ENCODE assay signal across 8 cellular contexts in genomic region chr7:99393363-99394187, GRCh38. TPM values are rescaled to one million over a fixed set of nuclear protein-coding genes. Genes with fewer than 3 reads are reported as not detected.
DNase-seq lines count a peak whose midpoint lies in the region; ATAC-seq and TF ChIP-seq lines count a peak whose summit lies in the region.

No MANE protein-coding gene starts in this region.

- in situ Hi-C loops in GM18951 (cut with MboI; ENCODE audit: low sequenced_read_pairs, unreplicated experiment), result no loop called here
- in situ Hi-C loops in HAP-1 (cut with MboI; ENCODE audit: low sequenced_read_pairs), result no loop called here

- no peaks in the 10 kb centered on the region for H3K9me3 ChIP-seq in HAP-1

- peaks cover 3 to 31% (median 29%) of the 10 kb centered on the region in 4 donors for H3K4me1 Mint-ChIP-seq in naive thymus-derived CD8-positive, alpha-beta T cell

- no peaks in the 10 kb centered on the region for H3K4me1 ChIP-seq in HAP-1

- no peaks in the 10 kb centered on the region for H3K27me3 ChIP-seq in HAP-1 (ENCODE audit: low read depth)

- peak; percentile 25 for TF ChIP-seq POLR2A in GM18951 (IDR thresholded peaks at IDR 0.05; ENCODE audit: extremely low read depth, insufficient read depth, insufficient read length)

- H3K36me3 ChIP-seq in HAP-1 (replicated peaks), result peaks cover 76% of the 10 kb centered on the region

- H3K27me3 Mint-ChIP-seq in naive thymus-derived CD8-positive, alpha-beta T cell, result no peaks in the 10 kb centered on the region

- H3K36me3 Mint-ChIP-seq in naive thymus-derived CD8-positive, alpha-beta T cell, result peaks cover 0 to 90% (median 7%) of the 10 kb centered on the region in 3 donors

- DNase-seq in NCI-H748 treated with DMSO at 0.1 percent for 48 hours (lab: John Stamatoyannopoulos, UW) (peak; percentile 84), ecto neural progenitor cell (ENCODE audit: low spot score) (peak; percentile 88), HAP-1 (ENCODE audit: low spot score in 2 of 2) (no peak)
- DNase-seq in naive thymus-derived CD8-positive, alpha-beta T cell, result no peak
- DNase-seq in stimulated activated CD4-positive, alpha-beta T cell treated with anti-CD3 and anti-CD28 coated beads, Interleukin-4, amount 100 ng/mL, for 4 hours, result no peak

- peak overlapping the region; percentile 80 to 97 (median 94) for H3K27ac Mint-ChIP-seq in naive thymus-derived CD8-positive, alpha-beta T cell

- peak overlapping the region; percentile 77 to 93 (median 85) for H3K4me3 Mint-ChIP-seq in naive thymus-derived CD8-positive, alpha-beta T cell

- H3K4me3 ChIP-seq in HAP-1, result no peak overlapping the region

- ATAC-seq in naive thymus-derived CD8-positive, alpha-beta T cell, result no peak
- ATAC-seq in HG02885 (IDR thresholded peaks at IDR 0.05; ENCODE audit: poor library complexity, unreplicated experiment) (no peak), HG02763 (IDR thresholded peaks at IDR 0.05; ENCODE audit: unreplicated experiment) (no peak)

- no peaks in the 10 kb centered on the region for H3K9me3 Mint-ChIP-seq in naive thymus-derived CD8-positive, alpha-beta T cell

- POLR2A ChIA-PET in naive thymus-derived CD8-positive, alpha-beta T cell (lab: Charles Lee), result interaction anchor here (0.5 to 6.2 kb wide), 19 partner anchors 10 to 1034 kb away, joined by 3 to 95 read pairs (median 4); partner anchors contain the start of genes ARPC1A, ARPC1B, BUD31 and PDAP1

RNA-seq across cellular contexts. Expression of gene PDAP1, which starts 14.8 kb away (rescaled TPM):
- total RNA-seq in naive thymus-derived CD8-positive, alpha-beta T cell, result 10 to 100 TPM; 70.2 to 75.1 TPM
- polyA plus RNA-seq in naive thymus-derived CD8-positive, alpha-beta T cell, result 10 to 100 TPM; 24.0 to 35.6 (median 33.4) TPM

RNA-seq across cellular contexts. Expression of gene BUD31, which starts 15.2 kb away (rescaled TPM):
- total RNA-seq in naive thymus-derived CD8-positive, alpha-beta T cell, result 10 to 100 TPM; 61.7 to 74.6 TPM
- polyA plus RNA-seq in naive thymus-derived CD8-positive, alpha-beta T cell, result 100 to 1,000 TPM; 151 to 216 (median 170) TPM

RNA-seq across cellular contexts. Expression of gene ARPC1B, which starts 19.0 kb away (rescaled TPM):
- 100 to 1,000 TPM; 165 to 170 TPM for total RNA-seq in naive thymus-derived CD8-positive, alpha-beta T cell
- 100 to 1,000 TPM; 597 to 712 (median 662) TPM for polyA plus RNA-seq in naive thymus-derived CD8-positive, alpha-beta T cell

RNA-seq across cellular contexts. Expression of gene PTCD1, which starts 45.0 kb away (rescaled TPM):
- 10 to 100 TPM; 11.5 to 13.8 TPM for total RNA-seq in naive thymus-derived CD8-positive, alpha-beta T cell
- polyA plus RNA-seq in naive thymus-derived CD8-positive, alpha-beta T cell, result 1 to 10 TPM; 2.0 to 3.9 (median 3.2) TPM

RNA-seq across cellular contexts. Expression of gene CPSF4, which starts 45.2 kb away (rescaled TPM):
- 10 to 100 TPM; 48.6 to 55.2 TPM for total RNA-seq in naive thymus-derived CD8-positive, alpha-beta T cell
- 10 to 100 TPM; 22.9 to 31.3 (median 28.1) TPM for polyA plus RNA-seq in naive thymus-derived CD8-positive, alpha-beta T cell

Comparison
In these comparisons a context has a peak if more than half of its experiments do, and no peak if none do; other contexts are left out.
1. DNase-seq: peak in NCI-H748 treated with DMSO at 0.1 percent for 48 hours (single experiment) and ecto neural progenitor cell (single experiment); none in naive thymus-derived CD8-positive, alpha-beta T cell (0 of 10), HAP-1 (0 of 2) and stimulated activated CD4-positive, alpha-beta T cell treated with anti-CD3 and anti-CD28 coated beads, Interleukin-4, amount 100 ng/mL, for 4 hours (0 of 2).